Comparison of ENCODE assay signal across 9 cellular contexts in genomic region chr1:205301220-205301821, GRCh38. TPM values are rescaled to one million over a fixed set of nuclear protein-coding genes. Genes with fewer than 3 reads are reported as not detected.
DNase-seq lines count a peak whose midpoint lies in the region; ATAC-seq and TF ChIP-seq lines count a peak whose summit lies in the region.
"Had no signal": no experiment of that assay in that cellular context is flagged by ENCODE, and none has a peak within 500 bp of the region (broad histone marks: within the 10 kb centered on the region; RNA-seq: fewer than 3 reads in every experiment).

No MANE protein-coding gene starts in this region.

- WGBS in gastroesophageal sphincter (ENCODE audit: low coverage in 1 of 2), 2 donors = 25 to 46% methylated on average over 2 to 3 of the region's 14 CpGs
- 24 to 38% (median 38%) methylated on average over 14 of the region's 14 CpGs for WGBS in psoas muscle, 3 donors

- peak; percentile 40 for ATAC-seq in gastroesophageal sphincter
- ATAC-seq in psoas muscle = peak; percentile 21 to 59 (median 37)

- peak; percentile 60 for DNase-seq in NCI-H1092 treated with DMSO at 0.1 percent for 48 hours (lab: John Stamatoyannopoulos, UW)
- no peak for DNase-seq in NCI-H1092 (lab: John Stamatoyannopoulos, UW)
- peak; percentile 95 for DNase-seq in RPMI8226
- DNase-seq in psoas muscle = no peak
- no peak for DNase-seq in NOMO-1 (lab: John Stamatoyannopoulos, UW; ENCODE audit: unreplicated experiment in 2 of 2)
- no peak for DNase-seq in NCI-H774 (lab: John Stamatoyannopoulos, UW)
- DNase-seq in activated CD4-positive, alpha-beta T cell treated with anti-CD3 and anti-CD28 coated beads for 1 hour = no peak

- TF ChIP-seq CTCF in gastroesophageal sphincter (IDR thresholded peaks at IDR 0.05) (no peak), psoas muscle (IDR thresholded peaks at IDR 0.05) (no peak)

- H3K4me3 ChIP-seq in gastroesophageal sphincter (no peak overlapping the region), psoas muscle (no peak overlapping the region)

- peaks cover 0 to 27% of the 10 kb centered on the region in 2 donors for H3K36me3 ChIP-seq in gastroesophageal sphincter
- peaks cover 2 to 36% of the 10 kb centered on the region in 2 donors for H3K36me3 ChIP-seq in psoas muscle (ENCODE audit: insufficient read depth in 1 of 2, low read depth in 1 of 2)

- TF ChIP-seq POLR2A in gastroesophageal sphincter (IDR thresholded peaks at IDR 0.05) = no peak

- H3K9me3 ChIP-seq in gastroesophageal sphincter = no peaks in the 10 kb centered on the region
- no peaks in the 10 kb centered on the region for H3K9me3 ChIP-seq in psoas muscle

- H3K4me1 ChIP-seq in gastroesophageal sphincter (peaks cover 0 to 11% (median 3%) of the 10 kb centered on the region in 3 donors), psoas muscle (no peaks in the 10 kb centered on the region)

- no peaks in the 10 kb centered on the region for H3K27me3 ChIP-seq in gastroesophageal sphincter
- no peaks in the 10 kb centered on the region for H3K27me3 ChIP-seq in psoas muscle (ENCODE audit: insufficient read depth in 3 of 3, low read length in 2 of 3)

- H3K27ac ChIP-seq in gastroesophageal sphincter (peak overlapping the region in 1 of 4 donors; percentile 21), psoas muscle (no peak overlapping the region)
- H3K27ac ChIP-seq: C4-2B had no signal

- TF ChIP-seq EP300 in gastroesophageal sphincter (IDR thresholded peaks at IDR 0.05) = no peak

- intact Hi-C loops in psoas muscle (cut with DNase I) = no loop called here

RNA-seq across cellular contexts. Expression of gene NUAK2, which starts 20.2 kb away (rescaled TPM):
- 1 to 10 TPM in 1 of 4 donors, under 1 TPM in 3; 0.67 to 1.1 (median 0.83) TPM for total RNA-seq in gastroesophageal sphincter
- 1 to 10 TPM in 3 of 4 donors, under 1 TPM in 1; 0.55 to 1.3 (median 1.2) TPM for total RNA-seq in psoas muscle
- polyA plus RNA-seq in psoas muscle = under 1 TPM; 0.20 to 0.48 (median 0.22) TPM

RNA-seq across cellular contexts. Expression of gene KLHDC8A, which starts 55.4 kb away (rescaled TPM):
- total RNA-seq in gastroesophageal sphincter (under 1 TPM in 3 of 4 donors, not detected in 1; 0.16 to 0.40 (median 0.31) TPM), psoas muscle (not detected)
- under 1 TPM; 0.01 to 0.24 (median 0.03) TPM for polyA plus RNA-seq in psoas muscle

Comparison
In these comparisons a context has a peak if more than half of its experiments do, and no peak if none do; other contexts are left out.
1. DNase-seq: peak in NCI-H1092 treated with DMSO at 0.1 percent for 48 hours (single experiment) and RPMI8226 (single experiment); none in NCI-H1092 (single experiment), psoas muscle (0 of 2), NOMO-1 (0 of 2), NCI-H774 (single experiment) and activated CD4-positive, alpha-beta T cell treated with anti-CD3 and anti-CD28 coated beads for 1 hour (single experiment).